1 cellular context compared by ENCODE assay signal in the genomic region with DNA sequence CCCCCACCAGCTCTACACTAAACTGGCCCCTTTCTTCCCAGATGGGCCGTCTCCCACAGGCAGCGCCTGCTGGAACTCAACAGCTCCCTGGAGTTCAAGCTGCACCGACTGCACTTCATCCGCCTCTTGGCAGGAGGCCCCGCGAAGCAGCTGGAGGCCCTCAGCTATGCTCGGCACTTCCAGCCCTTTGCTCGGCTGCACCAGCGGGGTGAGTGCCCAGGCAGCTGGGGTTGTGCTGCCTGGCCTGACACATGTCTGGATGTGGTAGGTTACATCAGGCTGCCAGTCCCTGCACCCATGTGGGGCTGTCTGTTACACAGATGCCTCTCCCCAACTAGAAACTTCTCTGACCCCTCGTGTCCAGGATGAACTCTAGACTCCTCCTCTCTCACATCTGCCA.
TF ChIP-seq lines count a peak whose summit lies in the region.

No MANE protein-coding gene starts in this region.

TF ChIP-seq in K562, 482 proteins besides CTCF, POLR2A, EP300 and RAD21:
- TF ChIP-seq, protein P1, sequence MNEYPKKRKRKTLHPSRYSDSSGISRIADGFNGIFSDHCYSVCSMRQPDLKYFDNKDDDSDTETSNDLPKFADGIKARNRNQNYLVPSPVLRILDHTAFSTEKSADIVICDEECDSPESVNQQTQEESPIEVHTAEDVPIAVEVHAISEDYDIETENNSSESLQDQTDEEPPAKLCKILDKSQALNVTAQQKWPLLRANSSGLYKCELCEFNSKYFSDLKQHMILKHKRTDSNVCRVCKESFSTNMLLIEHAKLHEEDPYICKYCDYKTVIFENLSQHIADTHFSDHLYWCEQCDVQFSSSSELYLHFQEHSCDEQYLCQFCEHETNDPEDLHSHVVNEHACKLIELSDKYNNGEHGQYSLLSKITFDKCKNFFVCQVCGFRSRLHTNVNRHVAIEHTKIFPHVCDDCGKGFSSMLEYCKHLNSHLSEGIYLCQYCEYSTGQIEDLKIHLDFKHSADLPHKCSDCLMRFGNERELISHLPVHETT (CRISPR knock-in tag; conservative IDR thresholded peaks at IDR 0.05 in 1 of 2, IDR thresholded peaks at IDR 0.05 in 1 of 2) = no peak
- no peak for TF ChIP-seq EHMT2 (IDR thresholded peaks at IDR 0.05)
- no peak for TF ChIP-seq ZNF197 (CRISPR knock-in tag; IDR thresholded peaks at IDR 0.05; ENCODE audit: low read depth)
- no peak for TF ChIP-seq POLR3A (IDR thresholded peaks at IDR 0.05; ENCODE audit: borderline replicate concordance, extremely low read depth, insufficient read depth, insufficient read length)
- TF ChIP-seq SAP30 (IDR thresholded peaks at IDR 0.05; ENCODE audit: borderline replicate concordance, insufficient read depth, low read depth, low read length, poor library complexity, severe bottlenecking) = no peak
- TF ChIP-seq POLR2G (IDR thresholded peaks at IDR 0.05; ENCODE audit: low read depth, low read length) = peak; percentile 58; the same call in 1 of the 2 replicates
TF ChIP-seq in K562: peak in this region for 1.
